8 cellular contexts compared by ENCODE assay signal in the genomic region with DNA sequence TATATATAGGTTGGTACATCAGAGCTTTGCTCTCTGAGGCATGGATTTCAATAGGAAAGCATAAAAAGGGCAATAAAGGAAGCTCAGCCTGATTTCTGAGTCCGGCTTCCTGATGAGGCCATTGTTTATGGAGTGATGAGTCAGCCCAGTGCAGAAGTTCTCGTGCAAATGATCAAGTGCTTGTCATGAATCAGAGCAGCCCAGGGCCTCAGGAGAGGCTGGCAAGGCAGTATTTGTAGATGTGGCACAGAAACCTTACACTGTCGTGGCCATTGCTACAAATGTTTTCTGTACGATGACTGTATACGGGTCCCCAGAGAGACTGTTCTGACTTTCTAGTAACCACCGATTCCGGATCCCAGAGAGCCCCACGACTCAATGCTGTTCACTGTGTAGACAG. TPM values are rescaled to one million over a fixed set of nuclear protein-coding genes. Genes with fewer than 3 reads are reported as not detected.
DNase-seq lines count a peak whose midpoint lies in the region; ATAC-seq and TF ChIP-seq lines count a peak whose summit lies in the region.

No MANE protein-coding gene starts in this region.

- no peaks in the 10 kb centered on the region for H3K36me3 ChIP-seq in psoas muscle (ENCODE audit: insufficient read depth in 1 of 2, low read depth in 1 of 2)

- H3K4me1 ChIP-seq in psoas muscle: no peaks in the 10 kb centered on the region

- DNase-seq in Right ventricle myocardium inferior (ENCODE audit: missing footprints) (no peak), cardiac septum (ENCODE audit: low spot score) (no peak), RPMI8226 (peak; percentile 55), fibroblast of mammary gland (ENCODE audit: low read depth) (peak; percentile 98), psoas muscle (no peak), NCI-H1930 (lab: John Stamatoyannopoulos, UW) (no peak)
- no peak for DNase-seq in stimulated activated naive CD4-positive, alpha-beta T cell treated with Interleukin-2 at 50 U/mL for 16 hours (lab: John Stamatoyannopoulos, UW)

- intact Hi-C loops in Right ventricle myocardium inferior (cut with DNase I) (no loop called here), cardiac septum (cut with DNase I) (no loop called here), psoas muscle (cut with DNase I) (no loop called here)

- peaks cover 6% of the 10 kb centered on the region for H3K9me3 ChIP-seq in psoas muscle

- H3K4me3 ChIP-seq in fibroblast of mammary gland (ENCODE audit: control insufficient read depth, low read depth, low read length) (no peak overlapping the region), psoas muscle (no peak overlapping the region)

- no peak overlapping the region for H3K27ac ChIP-seq in psoas muscle

- 34 to 38% (median 38%) methylated on average over 8 of the region's 8 CpGs for WGBS in psoas muscle, 3 donors

- ATAC-seq in Right ventricle myocardium inferior (peak; percentile 39), psoas muscle (peak; percentile 60 to 74 (median 68)), HG03520 (IDR thresholded peaks at IDR 0.05; ENCODE audit: unreplicated experiment) (no peak)

- TF ChIP-seq CTCF in fibroblast of mammary gland (conservative IDR thresholded peaks at IDR 0.05; ENCODE audit: control insufficient read depth, insufficient read depth, low read depth, low read length) (no peak), psoas muscle (IDR thresholded peaks at IDR 0.05) (no peak)

- peaks cover 0 to 17% (median 2%) of the 10 kb centered on the region in 3 donors for H3K27me3 ChIP-seq in psoas muscle (ENCODE audit: insufficient read depth in 3 of 3, low read length in 2 of 3)

RNA-seq across cellular contexts. Expression of a gene that starts 26.7 kb away (rescaled TPM):
- not detected for total RNA-seq in Right ventricle myocardium inferior
- not detected for total RNA-seq in cardiac septum
- total RNA-seq in psoas muscle: not detected
- not detected for polyA plus RNA-seq in psoas muscle

Comparison
In these comparisons a context has a peak if more than half of its experiments do, and no peak if none do; other contexts are left out.
1. DNase-seq: peak in RPMI8226 (single experiment) and fibroblast of mammary gland (single experiment); none in Right ventricle myocardium inferior (single experiment), cardiac septum (single experiment), psoas muscle (0 of 2), NCI-H1930 (0 of 2) and stimulated activated naive CD4-positive, alpha-beta T cell treated with Interleukin-2 at 50 U/mL for 16 hours (single experiment).